Comparison of ENCODE assay signal across 8 cellular contexts in genomic region chr22:36065462-36065774, GRCh38. TPM values are rescaled to one million over a fixed set of nuclear protein-coding genes. Genes with fewer than 3 reads are reported as not detected.
DNase-seq lines count a peak whose midpoint lies in the region; ATAC-seq and TF ChIP-seq lines count a peak whose summit lies in the region.

No MANE protein-coding gene starts in this region.

- H2AFZ ChIP-seq in GM23338: peak overlapping the region; percentile 83

- no peak for DNase-seq in GM23338 (ENCODE audit: low spot score)
- no peak for DNase-seq in activated CD4-positive, alpha-beta memory T cell treated with anti-CD3 and anti-CD28 coated beads for 36 hours
- no peak for DNase-seq in glutamatergic neuron
- no peak for DNase-seq in retinal pigment epithelial cell (ENCODE audit: low read depth)
- DNase-seq in foreskin melanocyte: no peak
- DNase-seq in T-helper 9 cell: no peak

- intact Hi-C loops in activated CD4-positive, alpha-beta memory T cell treated with anti-CD3 and anti-CD28 coated beads for 36 hours (cut with micrococcal nuclease): loop anchor here (5.0 kb wide), 2 partner anchors 38 to 443 kb away; partner anchors contain the start of gene RBFOX2

- H3K79me2 ChIP-seq in GM23338 (replicated peaks; ENCODE audit: insufficient read depth): no peaks in the 10 kb centered on the region

- no peaks in the 10 kb centered on the region; the same call in 1 of the 2 replicates for H3K36me3 ChIP-seq in GM23338 (ENCODE audit: insufficient read depth)

- peak overlapping the region; percentile 70 for H3K4me2 ChIP-seq in GM23338

- 0 out of 2 replicates have a peak, but pooled peaks cover 2% of the 10 kb centered on the region for H3K27me3 ChIP-seq in GM23338 (ENCODE audit: insufficient read depth)

- H3K4me1 ChIP-seq in GM23338 (ENCODE audit: insufficient read depth): no peaks in the 10 kb centered on the region

- H3K36me3 Mint-ChIP-seq in GM23338 (ENCODE audit: low read depth) (no peaks in the 10 kb centered on the region), glutamatergic neuron (ENCODE audit: unreplicated experiment) (no peaks in the 10 kb centered on the region)
- no peaks in the 10 kb centered on the region for H3K36me3 Mint-ChIP-seq in activated CD4-positive, alpha-beta memory T cell treated with anti-CD3 and anti-CD28 coated beads for 36 hours

- H3K4me1 Mint-ChIP-seq in GM23338 (peaks cover 6% of the 10 kb centered on the region; the same call in 2 of the 3 replicates), glutamatergic neuron (ENCODE audit: low read depth, unreplicated experiment) (peaks cover 13% of the 10 kb centered on the region)
- peaks cover 4% of the 10 kb centered on the region for H3K4me1 Mint-ChIP-seq in activated CD4-positive, alpha-beta memory T cell treated with anti-CD3 and anti-CD28 coated beads for 36 hours (ENCODE audit: low read depth)

- H3K27ac Mint-ChIP-seq in GM23338: peak overlapping the region; percentile 61
- no peak overlapping the region for H3K27ac Mint-ChIP-seq in activated CD4-positive, alpha-beta memory T cell treated with anti-CD3 and anti-CD28 coated beads for 36 hours
- peak overlapping the region; percentile 97 for H3K27ac Mint-ChIP-seq in glutamatergic neuron (ENCODE audit: unreplicated experiment)

- no peaks in the 10 kb centered on the region for H3F3A ChIP-seq in GM23338 (replicated peaks; ENCODE audit: low read depth)

- no peaks in the 10 kb centered on the region for H4K20me1 ChIP-seq in GM23338 (replicated peaks; ENCODE audit: insufficient read depth)

- ATAC-seq in GM23338 (peak; percentile 51), GM18907 (IDR thresholded peaks at IDR 0.05; ENCODE audit: unreplicated experiment) (no peak), HG03280 (IDR thresholded peaks at IDR 0.05; ENCODE audit: unreplicated experiment) (no peak)

- TF ChIP-seq CTCF in GM23338 (conservative IDR thresholded peaks at IDR 0.05; ENCODE audit: low read depth in 2 of 2) (no peak), glutamatergic neuron (IDR thresholded peaks at IDR 0.05; ENCODE audit: partially characterized antibody, unreplicated experiment) (no peak), retinal pigment epithelial cell (conservative IDR thresholded peaks at IDR 0.05; ENCODE audit: low read depth, low read length) (no peak)

- H3K9me3 Mint-ChIP-seq in GM23338 (peaks cover 3% of the 10 kb centered on the region; the same call in 1 of the 3 replicates), glutamatergic neuron (ENCODE audit: unreplicated experiment) (peaks cover 4% of the 10 kb centered on the region)
- H3K9me3 Mint-ChIP-seq in activated CD4-positive, alpha-beta memory T cell treated with anti-CD3 and anti-CD28 coated beads for 36 hours: no peaks in the 10 kb centered on the region

- peak overlapping the region; percentile 48 for H3K4me3 ChIP-seq in GM23338
- H3K4me3 ChIP-seq in retinal pigment epithelial cell (ENCODE audit: low read length): peak overlapping the region; percentile 58

- POLR2A ChIA-PET in activated CD4-positive, alpha-beta memory T cell treated with anti-CD3 and anti-CD28 coated beads for 36 hours (lab: Charles Lee): interaction anchor here (0.6 to 1.6 kb wide), 4 partner anchors 36 to 417 kb away, joined by 3 to 6 read pairs (median 4); partner anchors contain the start of genes APOL6 and RBFOX2

- H3K9me2 ChIP-seq in GM23338 (ENCODE audit: insufficient read depth): no peaks in the 10 kb centered on the region

- no peak overlapping the region for H3K27ac ChIP-seq in GM23338 (ENCODE audit: low read depth)

- H3K27me3 Mint-ChIP-seq in GM23338 (ENCODE audit: insufficient read depth, low read depth, poor library complexity) (peaks cover 5% of the 10 kb centered on the region), glutamatergic neuron (ENCODE audit: unreplicated experiment) (peaks cover 5% of the 10 kb centered on the region)
- no peaks in the 10 kb centered on the region for H3K27me3 Mint-ChIP-seq in activated CD4-positive, alpha-beta memory T cell treated with anti-CD3 and anti-CD28 coated beads for 36 hours

- CTCF ChIA-PET in activated CD4-positive, alpha-beta memory T cell treated with anti-CD3 and anti-CD28 coated beads for 36 hours (lab: Charles Lee): interaction anchor here (0.7 to 2.9 kb wide), 106 partner anchors 9 to 766 kb away, joined by 3 to 78 read pairs (median 4); partner anchors contain the start of genes APOL1, APOL3, APOL6 and RBFOX2

- H3K4me3 Mint-ChIP-seq in GM23338: peak overlapping the region; percentile 80
- H3K4me3 Mint-ChIP-seq in activated CD4-positive, alpha-beta memory T cell treated with anti-CD3 and anti-CD28 coated beads for 36 hours: peak overlapping the region; percentile 78
- peak overlapping the region; percentile 96 for H3K4me3 Mint-ChIP-seq in glutamatergic neuron (ENCODE audit: unreplicated experiment)

TF ChIP-seq in GM23338, 12 proteins besides CTCF, POLR2A, EP300 and RAD21 (continues in another document):
- TF ChIP-seq ZNF331 (CRISPR knock-in tag; IDR thresholded peaks at IDR 0.05; ENCODE audit: low read depth): no peak
- TF ChIP-seq JUNB (IDR thresholded peaks at IDR 0.05; ENCODE audit: unreplicated experiment): no peak
- TF ChIP-seq STAT1 (IDR thresholded peaks at IDR 0.05; ENCODE audit: unreplicated experiment): no peak
- TF ChIP-seq EZH2 (IDR thresholded peaks at IDR 0.05; ENCODE audit: low read depth, unreplicated experiment): no peak
- no peak for TF ChIP-seq POLR2AphosphoS5 (IDR thresholded peaks at IDR 0.05; ENCODE audit: low read depth)
- TF ChIP-seq ZNF462 (CRISPR knock-in tag; IDR thresholded peaks at IDR 0.05): no peak
- no peak for TF ChIP-seq CREB1 (CRISPR knock-in tag; IDR thresholded peaks at IDR 0.05; ENCODE audit: low read depth)
- no peak for TF ChIP-seq EZH2phosphoT487 (IDR thresholded peaks at IDR 0.05; ENCODE audit: unreplicated experiment)

RNA-seq across cellular contexts. Expression of gene RBFOX2, which starts 36.8 kb away (rescaled TPM):
- total RNA-seq in GM23338 (2014; rRNA removed; shearing (Covaris generic)): 130 and 131 TPM in 2 replicates
- polyA plus RNA-seq in GM23338 (2016; fragmentation: Nextera tagmentation; extraction: Ambion mirVana): 84.8 and 88.8 TPM in 2 replicates
- 1 to 10 TPM; 4.3 to 4.6 TPM for total RNA-seq in activated CD4-positive, alpha-beta memory T cell treated with anti-CD3 and anti-CD28 coated beads for 36 hours
- 380 TPM for total RNA-seq in glutamatergic neuron (ENCODE audit: unreplicated experiment)

Comparison
In these comparisons a context has a peak if more than half of its experiments do, and no peak if none do; other contexts are left out.
1. RNA of gene RBFOX2, which starts 36.8 kb away (total RNA-seq): 380 TPM in glutamatergic neuron (single experiment) and 130 to 131 TPM in GM23338; 4.3 to 4.6 TPM in activated CD4-positive, alpha-beta memory T cell treated with anti-CD3 and anti-CD28 coated beads for 36 hours; every median in the first group is over 10 times any median in the second.
2. Peak in every context shown above with its lines, with median percentiles within 50 percentile points of each other: H3K4me3 Mint-ChIP-seq.